13 cellular contexts compared by ENCODE assay signal in the genomic region with DNA sequence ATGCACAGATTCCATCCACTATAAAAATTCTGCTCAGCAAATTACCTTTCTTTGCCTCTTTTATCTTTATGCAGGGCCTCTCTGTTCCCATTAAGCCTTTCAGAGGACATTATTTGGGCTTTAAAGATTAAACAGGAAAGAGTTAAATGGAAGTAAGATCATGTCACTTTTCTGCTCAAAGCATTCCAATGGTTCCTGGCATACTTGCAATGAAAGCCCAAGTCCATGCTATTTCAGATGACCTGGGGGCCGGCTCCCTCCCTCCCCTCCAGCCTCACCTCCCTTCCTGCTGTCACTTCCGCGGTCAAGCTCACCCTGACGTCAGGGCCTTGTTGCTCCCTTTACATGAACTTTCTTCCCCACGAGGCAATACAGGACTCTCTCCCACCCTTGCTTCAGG.
DNase-seq lines count a peak whose midpoint lies in the region; ATAC-seq, FAIRE-seq and TF ChIP-seq lines count a peak whose summit lies in the region.
"Had no signal": no experiment of that assay in that cellular context is flagged by ENCODE, and none has a peak within 500 bp of the region (broad histone marks: within the 10 kb centered on the region; RNA-seq: fewer than 3 reads in every experiment).

No MANE protein-coding gene starts in this region.

- no peaks in the 10 kb centered on the region; the same call in none of the 2 replicates for H3K79me2 ChIP-seq in GM12878 (ENCODE audit: control insufficient read depth, insufficient read depth, low read length)

- RAD21 ChIA-PET in GM12878 (lab: Charles Lee; ENCODE audit: unreplicated experiment): no interaction called here

- TF ChIP-seq CTCF in cardiac muscle cell (IDR thresholded peaks at IDR 0.05; ENCODE audit: low read depth, low read length): no peak
- no peak for TF ChIP-seq CTCF in GM12878 (IDR thresholded peaks at IDR 0.05 in 2 of 3, conservative IDR thresholded peaks at IDR 0.05 in 1 of 3; ENCODE audit: control insufficient read depth in 2 of 3, extremely low read depth in 1 of 3, insufficient read depth in 1 of 3, low read depth in 3 of 3, low read length in 3 of 3)

- H4K20me1 ChIP-seq in GM12878 (ENCODE audit: control insufficient read depth, insufficient read depth): no peaks in the 10 kb centered on the region

- H3K36me3 ChIP-seq in cardiac muscle cell (peaks cover 15% of the 10 kb centered on the region), GM12878 (ENCODE audit: control insufficient read depth in 2 of 2, insufficient read depth in 2 of 2, low read length in 1 of 2) (peaks cover 0 to 3% of the 10 kb centered on the region in 2 experiments)
- H3K36me3 ChIP-seq: uterus had no signal

- whole genome bisulfite sequencing in GM12878 (ENCODE audit: insufficient coverage, insufficient replicate concordance, low lambda C conversion rate, missing lambda C conversion rate): 92% methylated on average over 5 of the region's 5 CpGs

- FAIRE-seq in GM12878 (lab: Jason Lieb, UNC): no peak

- TF ChIP-seq RAD21 in GM12878 (IDR thresholded peaks at IDR 0.05; ENCODE audit: insufficient read depth, low read depth, low read length): no peak

- H3K4me1 ChIP-seq in cardiac muscle cell (ENCODE audit: low read depth) (peaks cover 7% of the 10 kb centered on the region), GM12878 (ENCODE audit: control insufficient read depth, insufficient read depth, low read length) (peaks cover 36% of the 10 kb centered on the region)

- H3K4me3 ChIP-seq in cardiac muscle cell (no peak overlapping the region), GM12878 (no peak overlapping the region)
- H3K4me3 ChIP-seq: lung, uterus had no signal

- 0 out of 2 replicates have a peak, but pooled peaks have one; percentile 26 for TF ChIP-seq POLR2A in GM12878 (IDR thresholded peaks at IDR 0.05; ENCODE audit: low read depth, low read length)

- CTCF ChIA-PET in GM12878 (lab: Yijun Ruan, JAX): interaction anchor here (0.7 to 2.9 kb wide), 4 partner anchors 10 to 125 kb away, joined by 3 to 8 read pairs (median 3); no protein-coding TSS in a partner anchor

- DNase-seq in cardiac muscle cell (ENCODE audit: low read depth in 1 of 2, low spot score in 1 of 2): peak; percentile 25 to 93
- no peak for DNase-seq in left cardiac atrium
- no peak for DNase-seq in GM12878 (ENCODE audit: low read depth, low spot score)
- peak; percentile 42 for DNase-seq in iPS-NIHi11 (ENCODE audit: low spot score)
- no peak for DNase-seq in NCI-H2029 (lab: John Stamatoyannopoulos, UW)
- DNase-seq in stimulated activated CD8-positive, alpha-beta memory T cell treated with anti-CD3 and anti-CD28 coated beads, Interleukin-4, amount 100 ng/mL, for 48 hours: no peak
- no peak for DNase-seq in middle frontal gyrus (ENCODE audit: extremely low spot score, low spot score)
- DNase-seq in amniotic stem cell (lab: John Stamatoyannopoulos, UW): no peak
- DNase-seq: erythroblast, GF-D8, KG1, uterus had no signal

- H3K4me2 ChIP-seq in GM12878 (ENCODE audit: control insufficient read depth, insufficient read depth): no peak overlapping the region

- TF ChIP-seq EP300 in GM12878 (IDR thresholded peaks at IDR 0.05; ENCODE audit: borderline replicate concordance in 1 of 2, control insufficient read depth in 1 of 2, low read depth in 2 of 2, low read length in 2 of 2): no peak

- BruUV-seq in GM12878 (replicated peaks; lab: Mats Ljungman, UMichigan): no TSS peak

- no peak overlapping the region for H3K9ac ChIP-seq in GM12878 (ENCODE audit: control insufficient read depth, insufficient read depth, low read length)

- POLR2A ChIA-PET in GM12878 (lab: Charles Lee): interaction anchor here (1.8 kb wide), 1 partner anchor 25 kb away, joined by 7 read pairs; no protein-coding TSS in a partner anchor

- intact Hi-C loops in left cardiac atrium (cut with DNase I) (no loop called here), GM12878 (cut with micrococcal nuclease; ENCODE audit: unreplicated experiment) (loop anchor here (5.0 kb wide), 2 partner anchors 467 to 628 kb away; no protein-coding TSS in a partner anchor)

- ATAC-seq in left cardiac atrium: no peak
- no peak for ATAC-seq in GM12878

- no peaks in the 10 kb centered on the region for H3K9me3 ChIP-seq in cardiac muscle cell (ENCODE audit: low read depth)
- H3K9me3 ChIP-seq in GM12878 (replicated peaks; ENCODE audit: control insufficient read depth, insufficient read depth, low read length): peaks cover 10% of the 10 kb centered on the region

- no peak overlapping the region for H2AFZ ChIP-seq in GM12878 (ENCODE audit: control insufficient read depth, low read depth, low read length)

- in situ Hi-C loops in GM12878 (cut with MboI): no loop called here

- H3K27ac ChIP-seq in cardiac muscle cell (no peak overlapping the region), GM12878 (ENCODE audit: control insufficient read depth, insufficient read depth) (peak overlapping the region; percentile 90)

- SMC1A ChIA-PET in GM12878 (lab: Charles Lee; ENCODE audit: uncharacterized antibody, unreplicated experiment): interaction anchor here (0.6 to 4.0 kb wide), 3 partner anchors 14 to 469 kb away, joined by 3 to 42 read pairs (median 3); no protein-coding TSS in a partner anchor

- H3K27me3 ChIP-seq in cardiac muscle cell (no peaks in the 10 kb centered on the region), GM12878 (replicated peaks in 1 of 2; ENCODE audit: control insufficient read depth in 2 of 2, insufficient read depth in 2 of 2, low read length in 1 of 2) (no peaks in the 10 kb centered on the region)
- H3K27me3 ChIP-seq: uterus had no signal

TF ChIP-seq in GM12878, 131 proteins besides CTCF, POLR2A, EP300 and RAD21:
- TF ChIP-seq CREM (IDR thresholded peaks at IDR 0.05; ENCODE audit: low read depth): peak; percentile 89
- TF ChIP-seq MTA2 (IDR thresholded peaks at IDR 0.05; ENCODE audit: low read depth): no peak
- TF ChIP-seq HDAC2 (IDR thresholded peaks at IDR 0.05): no peak
- peak; percentile 65 for TF ChIP-seq EED (IDR thresholded peaks at IDR 0.05; ENCODE audit: low read depth)
- peak; percentile 79 for TF ChIP-seq CREB1 (IDR thresholded peaks at IDR 0.05; ENCODE audit: low read depth)
- TF ChIP-seq, protein P1, sequence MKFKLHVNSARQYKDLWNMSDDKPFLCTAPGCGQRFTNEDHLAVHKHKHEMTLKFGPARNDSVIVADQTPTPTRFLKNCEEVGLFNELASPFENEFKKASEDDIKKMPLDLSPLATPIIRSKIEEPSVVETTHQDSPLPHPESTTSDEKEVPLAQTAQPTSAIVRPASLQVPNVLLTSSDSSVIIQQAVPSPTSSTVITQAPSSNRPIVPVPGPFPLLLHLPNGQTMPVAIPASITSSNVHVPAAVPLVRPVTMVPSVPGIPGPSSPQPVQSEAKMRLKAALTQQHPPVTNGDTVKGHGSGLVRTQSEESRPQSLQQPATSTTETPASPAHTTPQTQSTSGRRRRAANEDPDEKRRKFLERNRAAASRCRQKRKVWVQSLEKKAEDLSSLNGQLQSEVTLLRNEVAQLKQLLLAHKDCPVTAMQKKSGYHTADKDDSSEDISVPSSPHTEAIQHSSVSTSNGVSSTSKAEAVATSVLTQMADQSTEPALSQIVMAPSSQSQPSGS (IDR thresholded peaks at IDR 0.05; ENCODE audit: low read length): peak; percentile 37; the same call in 1 of the 2 replicates
- peak; percentile 79 for TF ChIP-seq RUNX3 (IDR thresholded peaks at IDR 0.05; ENCODE audit: low read length)
- TF ChIP-seq, protein P2, sequence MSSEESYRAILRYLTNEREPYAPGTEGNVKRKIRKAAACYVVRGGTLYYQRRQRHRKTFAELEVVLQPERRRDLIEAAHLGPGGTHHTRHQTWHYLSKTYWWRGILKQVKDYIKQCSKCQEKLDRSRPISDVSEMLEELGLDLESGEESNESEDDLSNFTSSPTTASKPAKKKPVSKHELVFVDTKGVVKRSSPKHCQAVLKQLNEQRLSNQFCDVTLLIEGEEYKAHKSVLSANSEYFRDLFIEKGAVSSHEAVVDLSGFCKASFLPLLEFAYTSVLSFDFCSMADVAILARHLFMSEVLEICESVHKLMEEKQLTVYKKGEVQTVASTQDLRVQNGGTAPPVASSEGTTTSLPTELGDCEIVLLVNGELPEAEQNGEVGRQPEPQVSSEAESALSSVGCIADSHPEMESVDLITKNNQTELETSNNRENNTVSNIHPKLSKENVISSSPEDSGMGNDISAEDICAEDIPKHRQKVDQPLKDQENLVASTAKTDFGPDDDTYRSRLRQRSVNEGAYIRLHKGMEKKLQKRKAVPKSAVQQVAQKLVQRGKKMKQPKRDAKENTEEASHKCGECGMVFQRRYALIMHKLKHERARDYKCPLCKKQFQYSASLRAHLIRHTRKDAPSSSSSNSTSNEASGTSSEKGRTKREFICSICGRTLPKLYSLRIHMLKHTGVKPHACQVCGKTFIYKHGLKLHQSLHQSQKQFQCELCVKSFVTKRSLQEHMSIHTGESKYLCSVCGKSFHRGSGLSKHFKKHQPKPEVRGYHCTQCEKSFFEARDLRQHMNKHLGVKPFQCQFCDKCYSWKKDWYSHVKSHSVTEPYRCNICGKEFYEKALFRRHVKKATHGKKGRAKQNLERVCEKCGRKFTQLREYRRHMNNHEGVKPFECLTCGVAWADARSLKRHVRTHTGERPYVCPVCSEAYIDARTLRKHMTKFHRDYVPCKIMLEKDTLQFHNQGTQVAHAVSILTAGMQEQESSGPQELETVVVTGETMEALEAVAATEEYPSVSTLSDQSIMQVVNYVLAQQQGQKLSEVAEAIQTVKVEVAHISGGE (CRISPR knock-in tag; IDR thresholded peaks at IDR 0.05): no peak

Comparison
In these comparisons a context has a peak if more than half of its experiments do, and no peak if none do; other contexts are left out.
1. DNase-seq: peak in cardiac muscle cell (2 of 2) and iPS-NIHi11 (single experiment); none in left cardiac atrium (single experiment), GM12878 (single experiment), NCI-H2029 (single experiment), stimulated activated CD8-positive, alpha-beta memory T cell treated with anti-CD3 and anti-CD28 coated beads, Interleukin-4, amount 100 ng/mL, for 48 hours (single experiment), middle frontal gyrus (single experiment) and amniotic stem cell (single experiment).